ENCODE assay signal across 18 cellular contexts in the genomic region with DNA sequence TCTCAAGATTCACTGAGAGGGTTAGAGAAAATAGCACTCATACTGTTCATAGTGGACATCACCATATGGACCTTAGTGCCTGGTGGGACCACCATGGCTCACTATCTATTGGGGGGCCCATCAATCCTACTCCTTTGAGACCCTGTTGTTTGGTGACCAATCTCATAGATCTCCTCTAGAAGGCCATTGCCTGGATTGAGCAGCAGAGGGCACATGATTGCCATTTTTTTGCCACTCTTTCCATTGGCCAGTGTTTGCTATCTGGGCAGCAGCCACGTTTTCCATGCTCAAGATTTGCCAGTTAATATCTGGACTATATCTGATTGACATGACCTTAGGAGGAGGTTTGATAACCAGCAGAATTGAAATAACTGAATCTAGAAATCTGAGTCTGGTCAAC.
DNase-seq lines count a peak whose midpoint lies in the region; TF ChIP-seq lines count a peak whose summit lies in the region.
"Had no signal": no experiment of that assay in that cellular context is flagged by ENCODE, and none has a peak within 500 bp of the region (broad histone marks: within the 10 kb centered on the region; RNA-seq: fewer than 3 reads in every experiment).

No MANE protein-coding gene starts in this region.

- H3K4me1 ChIP-seq in liver (ENCODE audit: control insufficient read depth in 4 of 4, insufficient read depth in 4 of 4, low read length in 3 of 4), result no peaks in the 10 kb centered on the region
- H3K4me1 ChIP-seq: esophagus muscularis mucosa, pancreas, spleen, transverse colon had no signal

- peak; percentile 49 to 60 for TF ChIP-seq RAD21 in liver (IDR thresholded peaks at IDR 0.05)

- H3K27me3 ChIP-seq in brain microvascular endothelial cell (replicated peaks) (no peaks in the 10 kb centered on the region), liver (ENCODE audit: control insufficient read depth in 4 of 4, insufficient read depth in 4 of 4, low read length in 3 of 4) (no peaks in the 10 kb centered on the region)
- H3K27me3 ChIP-seq: esophagus muscularis mucosa, pancreas, spleen, transverse colon had no signal

- no peaks in the 10 kb centered on the region for H3K36me3 ChIP-seq in brain microvascular endothelial cell (replicated peaks)
- no peaks in the 10 kb centered on the region for H3K36me3 ChIP-seq in liver (ENCODE audit: control insufficient read depth in 4 of 4, insufficient read depth in 3 of 4, low read depth in 1 of 4, low read length in 3 of 4)
- H3K36me3 ChIP-seq: esophagus muscularis mucosa, pancreas, spleen, transverse colon had no signal

- in situ Hi-C loops in brain microvascular endothelial cell (cut with HindIII; ENCODE audit: low pct_ligation_motif_present, low sequenced_read_pairs), result no loop called here

- H3K4me3 ChIP-seq in LNCaP clone FGC (ENCODE audit: low read depth, low read length) (no peak overlapping the region), brain microvascular endothelial cell (ENCODE audit: low read depth, low read length) (no peak overlapping the region), liver (ENCODE audit: low read depth in 1 of 3, low read length in 3 of 3) (no peak overlapping the region)
- H3K4me3 ChIP-seq: esophagus muscularis mucosa, pancreas, spleen, transverse colon had no signal

- 27% methylated on average over 1 of the region's 1 CpG for WGBS in liver

- H3K9me3 ChIP-seq in liver (ENCODE audit: control insufficient read depth in 4 of 4, low read length in 3 of 4), result peaks cover 0 to 5% (median 0%) of the 10 kb centered on the region in 4 donors
- H3K9me3 ChIP-seq: pancreas had no signal

- DNase-seq in DMS53 (lab: John Stamatoyannopoulos, UW), result peak; percentile 7
- no peak for DNase-seq in DMS53 treated with DMSO at 0.1 percent for 48 hours (lab: John Stamatoyannopoulos, UW; ENCODE audit: unreplicated experiment)
- DNase-seq in LNCaP clone FGC (ENCODE audit: low read depth), result no peak
- no peak for DNase-seq in brain microvascular endothelial cell
- no peak for DNase-seq in HCEC 1CT
- no peak for DNase-seq in NCI-H2196 treated with DMSO at 0.1 percent for 48 hours (lab: John Stamatoyannopoulos, UW; ENCODE audit: unreplicated experiment)
- DNase-seq in HuH-7 (ENCODE audit: low spot score), result no peak
- DNase-seq: 8988T; activated CD4-positive, CD25-positive, alpha-beta regulatory T cell treated with anti-CD3 and anti-CD28 coated beads, Interleukin-2, amount 50 U/mL, for 72 hours; CD4-positive, alpha-beta memory T cell; NCI-H2029; NCI-H69; pancreas; spleen; stimulated activated naive B cell treated with anti-CD40 and anti-IgM and Interleukin-4, amounts not matched to agents 10 μg/mL and 1 μg/mL and 100 μg/mL, for 72 hours; transverse colon had no signal

- no peak overlapping the region for H3K9ac ChIP-seq in liver (ENCODE audit: low read depth in 1 of 2, low read length in 2 of 2)

- TF ChIP-seq CTCF in LNCaP clone FGC (IDR thresholded peaks at IDR 0.05; ENCODE audit: control insufficient read depth, extremely low read depth, insufficient read depth), result peak; percentile 31
- TF ChIP-seq CTCF in brain microvascular endothelial cell (IDR thresholded peaks at IDR 0.05; ENCODE audit: low read depth, low read length, missing control alignments), result peak; percentile 46
- peak; percentile 22 for TF ChIP-seq CTCF in liver (IDR thresholded peaks at IDR 0.05; ENCODE audit: low read depth, low read length, missing input control)

- H3K27ac ChIP-seq in brain microvascular endothelial cell (no peak overlapping the region), liver (ENCODE audit: low read depth in 1 of 2, low read length in 2 of 2) (no peak overlapping the region)
- H3K27ac ChIP-seq: esophagus muscularis mucosa, pancreas, spleen, transverse colon had no signal

TF ChIP-seq in liver, 16 proteins besides CTCF, POLR2A, EP300 and RAD21:
- TF ChIP-seq HNF4A (conservative IDR thresholded peaks at IDR 0.05), result no peak
- no peak for TF ChIP-seq FOXA2 (IDR thresholded peaks at IDR 0.05)
